15 cellular contexts compared by ENCODE assay signal in the genomic region with DNA sequence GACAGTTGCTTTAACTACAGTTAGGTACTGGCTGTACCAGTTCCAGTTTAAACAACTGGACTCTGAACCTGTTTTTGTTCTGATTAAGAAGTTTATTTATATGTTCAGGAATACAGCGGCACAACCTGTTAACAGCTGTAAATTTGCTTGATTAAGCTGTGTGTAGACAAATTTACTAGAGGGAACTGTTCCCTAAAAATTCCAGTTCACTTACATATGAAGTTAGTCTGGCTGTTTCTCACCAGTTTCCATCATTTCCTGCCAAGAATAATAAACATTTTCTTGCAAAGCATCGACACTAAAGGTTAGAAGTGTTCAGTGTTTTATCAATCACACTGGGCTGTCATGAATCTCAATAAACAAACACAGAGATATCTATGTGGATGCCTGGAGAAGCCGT.
A peak's percentile ranks its signal among the peaks of the same experiment; 100 is the strongest.
DNase-seq lines count a peak whose midpoint lies in the region; ATAC-seq, FAIRE-seq and TF ChIP-seq lines count a peak whose summit lies in the region.
"Had no signal": no experiment of that assay in that cellular context is flagged by ENCODE, and none has a peak within 500 bp of the region (broad histone marks: within the 10 kb centered on the region; RNA-seq: fewer than 3 reads in every experiment).

No MANE protein-coding gene starts in this region.

- H3K4me3 ChIP-seq in HEK293 (ENCODE audit: low read depth, low read length) (no peak overlapping the region), cardiac fibroblast (replicated peaks in 1 of 2; ENCODE audit: low read depth in 2 of 2, low read length in 2 of 2) (no peak overlapping the region), kidney (ENCODE audit: low read length in 2 of 2) (peak overlapping the region; percentile 32 to 35), small intestine (ENCODE audit: low read depth in 1 of 2, low read length in 2 of 2) (no peak overlapping the region)
- H3K4me3 ChIP-seq: GM23338, suprapubic skin had no signal

- H3K9ac ChIP-seq in kidney (ENCODE audit: low read length in 2 of 2), result no peak overlapping the region

- H3K36me3 ChIP-seq in HEK293 (ENCODE audit: control insufficient read depth in 2 of 2, insufficient read depth in 1 of 2, low read length in 2 of 2), result no peaks in the 10 kb centered on the region
- H3K36me3 ChIP-seq in kidney (ENCODE audit: control insufficient read depth in 1 of 2, insufficient read depth in 2 of 2, low read length in 2 of 2), result no peaks in the 10 kb centered on the region
- H3K36me3 ChIP-seq in small intestine (ENCODE audit: control insufficient read depth in 2 of 2, insufficient read depth in 2 of 2, low read length in 2 of 2), result no peaks in the 10 kb centered on the region
- H3K36me3 ChIP-seq: suprapubic skin had no signal

- TF ChIP-seq CTCF in HEK293 (tag by site-specific recombination; IDR thresholded peaks at IDR 0.05) (no peak), cardiac fibroblast (IDR thresholded peaks at IDR 0.05; ENCODE audit: low read depth, low read length) (no peak), kidney (IDR thresholded peaks at IDR 0.05; ENCODE audit: borderline replicate concordance, extremely low read depth, insufficient read depth) (no peak)

- intact Hi-C loops in kidney (cut with DNase I), result no loop called here

- FAIRE-seq in kidney (lab: Jason Lieb, UNC) (peak; percentile 47), small intestine (lab: Jason Lieb, UNC) (no peak)

- no peak for ATAC-seq in HG03521 (IDR thresholded peaks at IDR 0.05; ENCODE audit: unreplicated experiment)
- ATAC-seq: activated T-cell treated with anti-CD3 and anti-CD28 coated beads, Interleukin-2, amount 50 U/mL, for 72 hours; GM23338 had no signal

- H3K27me3 ChIP-seq in small intestine (ENCODE audit: control insufficient read depth in 2 of 2, insufficient read depth in 2 of 2, low read length in 2 of 2), result no peaks in the 10 kb centered on the region
- H3K27me3 ChIP-seq: suprapubic skin had no signal

- DNase-seq in cardiac fibroblast (ENCODE audit: low read depth in 2 of 2) (peak; percentile 62 to 66), kidney (no peak), small intestine (peak; percentile 33), SHP77 treated with DMSO at 0.1 percent for 48 hours (lab: John Stamatoyannopoulos, UW) (no peak), NOMO-1 treated with DMSO at 0.1 percent for 48 hours (lab: John Stamatoyannopoulos, UW; ENCODE audit: unreplicated experiment) (no peak)
- DNase-seq in activated naive CD4-positive, alpha-beta T cell treated with Interleukin-2 at 50 U/mL for 16 hours, result no peak
- DNase-seq: activated CD4-positive, CD25-positive, alpha-beta regulatory T cell; activated T-cell treated with anti-CD3 and anti-CD28 coated beads, Interleukin-2, amount 50 U/mL, for 72 hours; CD4-positive, alpha-beta T cell; KG1; NCI-H446 had no signal

- POLR2A ChIA-PET in HEK293 (lab: Yijun Ruan, JAX), result no interaction called here

- CTCF ChIA-PET in HEK293 (lab: Yijun Ruan, JAX), result interaction anchor here (1.7 kb wide), 1 partner anchor 67 kb away, joined by 4 read pairs; no protein-coding TSS in a partner anchor

- WGBS in small intestine, 3 donors, result 7 to 29% (median 25%) methylated on average over 3 of the region's 3 CpGs

- no peaks in the 10 kb centered on the region; the same call in 1 of the 2 replicates for H3K9me3 ChIP-seq in HEK293 (ENCODE audit: control insufficient read depth, insufficient read depth, low read depth, low read length)
- no peaks in the 10 kb centered on the region for H3K9me3 ChIP-seq in kidney (ENCODE audit: control insufficient read depth in 1 of 2, low read length in 2 of 2)
- no peaks in the 10 kb centered on the region for H3K9me3 ChIP-seq in small intestine (ENCODE audit: control insufficient read depth, low read depth)
- H3K9me3 ChIP-seq: suprapubic skin had no signal

- H3K27ac ChIP-seq in HEK293 (ENCODE audit: extremely low read depth, low read depth, low read length) (peak overlapping the region; percentile 63), kidney (ENCODE audit: low read depth in 2 of 2, low read length in 2 of 2) (peak overlapping the region in 1 of 2 donors; percentile 24), small intestine (ENCODE audit: low read depth in 1 of 2, low read length in 1 of 2) (peak overlapping the region in 1 of 2 donors; percentile 10)
- H3K27ac ChIP-seq: suprapubic skin had no signal

- H3K4me1 ChIP-seq in HEK293 (ENCODE audit: control insufficient read depth, insufficient read depth, low read length) (peaks cover 36% of the 10 kb centered on the region), kidney (ENCODE audit: control insufficient read depth in 1 of 2, insufficient read depth in 1 of 2, low read depth in 1 of 2, low read length in 2 of 2) (peaks cover 0 to 5% of the 10 kb centered on the region in 2 donors), small intestine (ENCODE audit: control insufficient read depth in 2 of 2, insufficient read depth in 1 of 2, low read depth in 1 of 2, low read length in 1 of 2) (no peaks in the 10 kb centered on the region)

TF ChIP-seq in HEK293, 187 proteins besides CTCF, POLR2A, EP300 and RAD21 (continues in another document):
- TF ChIP-seq ZNF624 (tag by site-specific recombination; IDR thresholded peaks at IDR 0.05) (peak; percentile 30; the same call in 1 of the 2 replicates), ZNF366 (tag by site-specific recombination; conservative IDR thresholded peaks at IDR 0.05) (peak; percentile 57; the same call in 1 of the 2 replicates), ZNF23 (tag by site-specific recombination; IDR thresholded peaks at IDR 0.05; ENCODE audit: borderline replicate concordance) (no peak), GLIS2 (tag by site-specific recombination; IDR thresholded peaks at IDR 0.05) (no peak), ZNF513 (tag by site-specific recombination; IDR thresholded peaks at IDR 0.05) (no peak), ZNF843 (tag by site-specific recombination; IDR thresholded peaks at IDR 0.05) (peak; percentile 95), SCRT1 (tag by site-specific recombination; IDR thresholded peaks at IDR 0.05; ENCODE audit: borderline replicate concordance) (peak; percentile 71), ZNF529 (tag by site-specific recombination; IDR thresholded peaks at IDR 0.05; ENCODE audit: insufficient replicate concordance) (no peak), ZBTB48 (tag by site-specific recombination; IDR thresholded peaks at IDR 0.05) (no peak), ZNF311 (tag by site-specific recombination; IDR thresholded peaks at IDR 0.05; ENCODE audit: borderline replicate concordance) (no peak), ZNF174 (tag by site-specific recombination; IDR thresholded peaks at IDR 0.05) (no peak), ZBTB1 (tag by site-specific recombination; IDR thresholded peaks at IDR 0.05) (no peak), ZNF791 (tag by site-specific recombination; IDR thresholded peaks at IDR 0.05) (no peak), GLI2 (tag by site-specific recombination; IDR thresholded peaks at IDR 0.05; ENCODE audit: borderline replicate concordance, low read depth) (peak; percentile 66; the same call in 1 of the 2 replicates), IKZF3 (tag by site-specific recombination; IDR thresholded peaks at IDR 0.05) (peak; percentile 70), ZIC2 (tag by site-specific recombination; IDR thresholded peaks at IDR 0.05) (peak; percentile 57), ZNF292 (tag by site-specific recombination; IDR thresholded peaks at IDR 0.05; ENCODE audit: borderline replicate concordance, low read depth) (no peak), PBX3 (CRISPR knock-in tag; IDR thresholded peaks at IDR 0.05) (no peak), SALL2 (tag by site-specific recombination; IDR thresholded peaks at IDR 0.05; ENCODE audit: borderline replicate concordance) (no peak), ZNF18 (tag by site-specific recombination; IDR thresholded peaks at IDR 0.05) (peak; percentile 69), ZBTB8A (tag by site-specific recombination; IDR thresholded peaks at IDR 0.05) (no peak), HOXD13 (CRISPR knock-in tag; IDR thresholded peaks at IDR 0.05; ENCODE audit: borderline replicate concordance) (no peak), ZBTB17 (tag by site-specific recombination; IDR thresholded peaks at IDR 0.05) (0 out of 2 replicates have a peak, but pooled peaks have one; percentile 34), GLIS1 (tag by site-specific recombination; IDR thresholded peaks at IDR 0.05) (no peak)

Comparison
In these comparisons a context has a peak if more than half of its experiments do, and no peak if none do; other contexts are left out.
1. H3K4me3 ChIP-seq: peak in kidney (2 of 2); none in HEK293 (single experiment), cardiac fibroblast (0 of 2) and small intestine (0 of 2).
2. DNase-seq: peak in cardiac fibroblast (2 of 2) and small intestine (single experiment); none in kidney (single experiment), activated naive CD4-positive, alpha-beta T cell treated with Interleukin-2 at 50 U/mL for 16 hours (single experiment), SHP77 treated with DMSO at 0.1 percent for 48 hours (single experiment) and NOMO-1 treated with DMSO at 0.1 percent for 48 hours (single experiment).